ENCODE assay signal across 11 cellular contexts in the genomic region with DNA sequence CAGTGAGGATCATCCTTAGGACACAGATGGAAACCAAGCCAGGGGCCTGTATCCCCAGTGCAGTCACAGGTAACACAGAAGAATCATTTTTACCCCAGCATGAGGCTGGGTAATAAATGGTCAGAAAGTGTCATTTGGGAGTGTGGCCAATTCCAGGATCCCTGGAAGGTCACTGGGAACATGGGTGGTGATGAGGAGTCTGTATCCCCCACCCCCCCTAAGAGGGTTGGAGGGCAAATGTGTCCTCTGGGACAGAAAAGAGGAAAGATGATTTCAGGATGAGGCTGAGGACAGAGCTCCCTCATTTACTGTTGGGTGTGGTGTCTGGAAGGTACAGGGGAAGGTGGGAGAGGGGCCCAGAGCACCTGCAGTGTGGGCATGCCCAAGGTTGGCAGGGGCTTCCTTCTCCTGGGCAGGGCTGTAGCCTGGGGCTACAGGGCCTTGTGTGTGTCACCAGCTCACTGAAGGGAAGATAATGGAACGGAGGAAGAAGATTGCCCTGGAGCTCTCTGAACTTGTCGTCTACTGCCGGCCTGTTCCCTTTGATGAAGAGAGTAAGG. TPM values are rescaled to one million over a fixed set of nuclear protein-coding genes. Genes with fewer than 3 reads are reported as not detected.
A peak's percentile ranks its signal among the peaks of the same experiment; 100 is the strongest.
DNase-seq lines count a peak whose midpoint lies in the region; ATAC-seq, FAIRE-seq and TF ChIP-seq lines count a peak whose summit lies in the region.
"Had no signal": no experiment of that assay in that cellular context is flagged by ENCODE, and none has a peak within 500 bp of the region (broad histone marks: within the 10 kb centered on the region; RNA-seq: fewer than 3 reads in every experiment).

No MANE protein-coding gene starts in this region.

- no peak overlapping the region for H3K4me3 Mint-ChIP-seq in activated naive CD8-positive, alpha-beta T cell treated with anti-CD3 and anti-CD28 coated beads, Interleukin-2, amount 50 U/mL, for 24 hours

- no peaks in the 10 kb centered on the region for H3K27me3 ChIP-seq in subcutaneous abdominal adipose tissue (ENCODE audit: control insufficient read depth in 5 of 5, insufficient read depth in 4 of 5, low read length in 5 of 5)
- no peaks in the 10 kb centered on the region for H3K27me3 ChIP-seq in hepatocyte

- no peaks in the 10 kb centered on the region for H4K20me1 ChIP-seq in hepatocyte (ENCODE audit: insufficient read depth, poor library complexity, severe bottlenecking)

- H3K9me2 ChIP-seq in hepatocyte (replicated peaks; ENCODE audit: insufficient read depth) = no peaks in the 10 kb centered on the region

- WGBS in hepatocyte (ENCODE audit: low lambda C conversion rate, missing lambda C conversion rate) = 70% methylated on average over 3 of the region's 3 CpGs

- peak; percentile 5 for DNase-seq in activated CD4-positive, alpha-beta T cell treated with anti-CD3 and anti-CD28 coated beads for 1 hour
- DNase-seq in activated CD4-positive, alpha-beta T cell treated with anti-CD3 and anti-CD28 coated beads, Interleukin-2, amount 50 U/mL, for 1 hour = no peak
- DNase-seq in activated naive CD8-positive, alpha-beta T cell treated with anti-CD3 and anti-CD28 coated beads, Interleukin-2, amount 50 U/mL, for 24 hours = no peak
- DNase-seq in kidney (no peak), omental fat pad (ENCODE audit: low spot score) (no peak), NCI-H1694 (lab: John Stamatoyannopoulos, UW) (no peak), hepatocyte (ENCODE audit: low spot score) (no peak)
- DNase-seq: NCI-H1092 treated with DMSO at 0.1 percent for 48 hours had no signal

- ATAC-seq in activated naive CD8-positive, alpha-beta T cell treated with anti-CD3 and anti-CD28 coated beads, Interleukin-2, amount 50 U/mL, for 24 hours = no peak
- no peak for ATAC-seq in omental fat pad (ENCODE audit: low FRiP score)

- H3K9me3 Mint-ChIP-seq in activated naive CD8-positive, alpha-beta T cell treated with anti-CD3 and anti-CD28 coated beads, Interleukin-2, amount 50 U/mL, for 24 hours = no peaks in the 10 kb centered on the region

- H3K4me3 ChIP-seq in kidney (ENCODE audit: low read length in 2 of 2) = no peak overlapping the region
- no peak overlapping the region for H3K4me3 ChIP-seq in subcutaneous abdominal adipose tissue (ENCODE audit: low read depth in 1 of 5, low read length in 5 of 5)
- H3K4me3 ChIP-seq in hepatocyte = no peak overlapping the region
- H3K4me3 ChIP-seq: A549 had no signal

- H3K4me1 ChIP-seq in kidney (ENCODE audit: control insufficient read depth in 1 of 2, insufficient read depth in 1 of 2, low read depth in 1 of 2, low read length in 2 of 2) = peaks cover 0 to 9% of the 10 kb centered on the region in 2 donors
- H3K4me1 ChIP-seq in subcutaneous abdominal adipose tissue (ENCODE audit: control insufficient read depth in 5 of 5, insufficient read depth in 5 of 5, low read length in 5 of 5) = peaks cover 6 to 28% (median 14%) of the 10 kb centered on the region in 5 donors
- no peaks in the 10 kb centered on the region for H3K4me1 ChIP-seq in hepatocyte (ENCODE audit: insufficient read depth)
- H3K4me1 ChIP-seq: A549 had no signal

- intact Hi-C loops in kidney (cut with DNase I) = loop anchor here (5.0 to 10.0 kb wide), 2 partner anchors 63 to 165 kb away; no protein-coding TSS in a partner anchor

- H2AFZ ChIP-seq in hepatocyte = no peak overlapping the region

- H3K27ac ChIP-seq in kidney (ENCODE audit: low read depth in 2 of 2, low read length in 2 of 2) (peak overlapping the region; percentile 9 to 71), subcutaneous abdominal adipose tissue (ENCODE audit: low read depth, low read length) (peak overlapping the region; percentile 56), hepatocyte (no peak overlapping the region)
- H3K27ac ChIP-seq: A549, VCaP had no signal

- no peak for TF ChIP-seq CTCF in kidney (IDR thresholded peaks at IDR 0.05; ENCODE audit: borderline replicate concordance, extremely low read depth, insufficient read depth)
- TF ChIP-seq CTCF in omental fat pad (IDR thresholded peaks at IDR 0.05) = no peak
- TF ChIP-seq CTCF in hepatocyte (IDR thresholded peaks at IDR 0.05; ENCODE audit: poor library complexity) = no peak

- H3K4me1 Mint-ChIP-seq in activated naive CD8-positive, alpha-beta T cell treated with anti-CD3 and anti-CD28 coated beads, Interleukin-2, amount 50 U/mL, for 24 hours = peaks cover 24% of the 10 kb centered on the region

- H3K4me2 ChIP-seq in hepatocyte = no peak overlapping the region
- H3K4me2 ChIP-seq: A549 had no signal

- H3K36me3 ChIP-seq in kidney (ENCODE audit: control insufficient read depth in 1 of 2, insufficient read depth in 2 of 2, low read length in 2 of 2) (peaks cover 38 to 49% of the 10 kb centered on the region in 2 donors), subcutaneous abdominal adipose tissue (ENCODE audit: control insufficient read depth in 5 of 5, insufficient read depth in 5 of 5, low read length in 5 of 5) (peaks cover 0 to 94% (median 80%) of the 10 kb centered on the region in 5 donors), hepatocyte (replicated peaks; ENCODE audit: insufficient read depth, low read depth) (no peaks in the 10 kb centered on the region)

- H3K27ac Mint-ChIP-seq in activated naive CD8-positive, alpha-beta T cell treated with anti-CD3 and anti-CD28 coated beads, Interleukin-2, amount 50 U/mL, for 24 hours = peak overlapping the region; percentile 57

- no peaks in the 10 kb centered on the region for H3K79me2 ChIP-seq in hepatocyte

- H3K9ac ChIP-seq in kidney (ENCODE audit: low read length in 2 of 2) (no peak overlapping the region), subcutaneous abdominal adipose tissue (ENCODE audit: low read length in 5 of 5) (peak overlapping the region in 3 of 5 donors; percentile 3 to 50 (median 26))

- H3K36me3 Mint-ChIP-seq in activated naive CD8-positive, alpha-beta T cell treated with anti-CD3 and anti-CD28 coated beads, Interleukin-2, amount 50 U/mL, for 24 hours (ENCODE audit: low read depth) = peaks cover 68% of the 10 kb centered on the region

- H3K9me3 ChIP-seq in kidney (ENCODE audit: control insufficient read depth in 1 of 2, low read length in 2 of 2) = no peaks in the 10 kb centered on the region
- H3K9me3 ChIP-seq in subcutaneous abdominal adipose tissue (ENCODE audit: control insufficient read depth in 5 of 5, low read length in 5 of 5) = no peaks in the 10 kb centered on the region
- H3K9me3 ChIP-seq in hepatocyte (ENCODE audit: low read depth) = no peaks in the 10 kb centered on the region
- H3K9me3 ChIP-seq: A549 had no signal

- FAIRE-seq in kidney (lab: Jason Lieb, UNC) = no peak
- FAIRE-seq: A549 had no signal

- no peaks in the 10 kb centered on the region for H3K27me3 Mint-ChIP-seq in activated naive CD8-positive, alpha-beta T cell treated with anti-CD3 and anti-CD28 coated beads, Interleukin-2, amount 50 U/mL, for 24 hours

RNA-seq across cellular contexts. Expression of gene PLCG1, which starts 34.5 kb away (rescaled TPM):
- total RNA-seq in kidney (117 TPM), omental fat pad (100 to 1,000 TPM in 1 of 4 donors, 10 to 100 TPM in 3; 43.9 to 189 (median 63.1) TPM), hepatocyte (48.5 and 73.2 TPM in 2 replicates)
- polyA plus RNA-seq in kidney (ENCODE audit: insufficient read depth, low read depth, low replicate concordance) (12.5 TPM), hepatocyte (52.7 and 52.8 TPM in 2 replicates)

Comparison
In these comparisons a context has a peak if more than half of its experiments do, and no peak if none do; other contexts are left out.
1. H3K9ac ChIP-seq: peak in subcutaneous abdominal adipose tissue (3 of 5); none in kidney (0 of 2).